8 cellular contexts compared by ENCODE assay signal in the genomic region with DNA sequence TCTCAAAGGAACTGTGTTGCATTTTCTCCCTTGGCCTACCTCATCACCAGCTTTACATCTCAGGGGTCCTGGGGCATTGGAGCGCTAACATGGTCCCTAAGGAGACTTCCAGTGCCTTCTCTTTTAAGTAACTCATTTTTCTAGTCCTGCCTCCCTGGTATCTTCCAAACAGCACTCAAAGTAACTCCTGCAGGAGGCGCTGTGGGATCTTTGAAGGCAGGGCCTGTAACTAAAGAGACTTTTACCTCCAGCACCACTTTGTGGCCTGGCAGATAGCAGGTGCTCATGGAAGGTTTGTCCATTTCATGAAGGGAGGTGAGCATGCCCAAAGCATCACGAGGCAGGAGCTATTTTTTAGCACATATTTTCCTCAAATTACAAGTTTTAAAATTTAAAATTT.
DNase-seq lines count a peak whose midpoint lies in the region; ATAC-seq and TF ChIP-seq lines count a peak whose summit lies in the region.

No MANE protein-coding gene starts in this region.

- intact Hi-C loops in activated T-helper 2 cell treated with anti-CD3 and anti-CD28 coated beads, Interferon-gamma antibody, Interleukin-2, Interleukin-4, amounts not matched to agents 10 μg/mL and 5 μg/mL and 100 μg/mL, durations not matched to agents 14 hours and 24 hours and 36 hours (cut with micrococcal nuclease), result loop anchor here (5.0 kb wide), 1 partner anchor 532 kb away; no protein-coding TSS in a partner anchor
- intact Hi-C loops in right lobe of liver (cut with DNase I), result no loop called here

- no peak overlapping the region for H3K4me3 Mint-ChIP-seq in activated T-helper 2 cell treated with anti-CD3 and anti-CD28 coated beads, Interferon-gamma antibody, Interleukin-2, Interleukin-4, amounts not matched to agents 10 μg/mL and 5 μg/mL and 100 μg/mL, durations not matched to agents 14 hours and 24 hours and 36 hours (ENCODE audit: low read depth)

- H3K36me3 Mint-ChIP-seq in activated T-helper 2 cell treated with anti-CD3 and anti-CD28 coated beads, Interferon-gamma antibody, Interleukin-2, Interleukin-4, amounts not matched to agents 10 μg/mL and 5 μg/mL and 100 μg/mL, durations not matched to agents 14 hours and 24 hours and 36 hours (ENCODE audit: low read depth), result no peaks in the 10 kb centered on the region

- no peaks in the 10 kb centered on the region for H3K36me3 ChIP-seq in right lobe of liver

- ATAC-seq in GM18519 (IDR thresholded peaks at IDR 0.05; ENCODE audit: low FRiP score, unreplicated experiment), result peak; percentile 83
- ATAC-seq in right lobe of liver, result peak; percentile 58 to 83 (median 75)
- no peak for ATAC-seq in HG02981 (IDR thresholded peaks at IDR 0.05; ENCODE audit: unreplicated experiment)
- ATAC-seq in HG03432 (IDR thresholded peaks at IDR 0.05; ENCODE audit: unreplicated experiment), result no peak

- H3K9me3 Mint-ChIP-seq in activated T-helper 2 cell treated with anti-CD3 and anti-CD28 coated beads, Interferon-gamma antibody, Interleukin-2, Interleukin-4, amounts not matched to agents 10 μg/mL and 5 μg/mL and 100 μg/mL, durations not matched to agents 14 hours and 24 hours and 36 hours, result no peaks in the 10 kb centered on the region

- H3K27ac ChIP-seq in right lobe of liver, result no peak overlapping the region

- no peak for TF ChIP-seq POLR2A in right lobe of liver (IDR thresholded peaks at IDR 0.05)

- no peaks in the 10 kb centered on the region for H3K27me3 Mint-ChIP-seq in activated T-helper 2 cell treated with anti-CD3 and anti-CD28 coated beads, Interferon-gamma antibody, Interleukin-2, Interleukin-4, amounts not matched to agents 10 μg/mL and 5 μg/mL and 100 μg/mL, durations not matched to agents 14 hours and 24 hours and 36 hours (ENCODE audit: low read depth)

- H3K4me3 ChIP-seq in right lobe of liver, result no peak overlapping the region

- no peak overlapping the region for H3K27ac Mint-ChIP-seq in activated T-helper 2 cell treated with anti-CD3 and anti-CD28 coated beads, Interferon-gamma antibody, Interleukin-2, Interleukin-4, amounts not matched to agents 10 μg/mL and 5 μg/mL and 100 μg/mL, durations not matched to agents 14 hours and 24 hours and 36 hours

- WGBS in right lobe of liver (ENCODE audit: insufficient coverage, low coverage, low lambda C conversion rate, missing lambda C conversion rate), result 46% methylated on average over 2 of the region's 3 CpGs

- no peaks in the 10 kb centered on the region for H3K4me1 Mint-ChIP-seq in activated T-helper 2 cell treated with anti-CD3 and anti-CD28 coated beads, Interferon-gamma antibody, Interleukin-2, Interleukin-4, amounts not matched to agents 10 μg/mL and 5 μg/mL and 100 μg/mL, durations not matched to agents 14 hours and 24 hours and 36 hours (ENCODE audit: low read depth)

- H3K27me3 ChIP-seq in right lobe of liver, result no peaks in the 10 kb centered on the region

- peak; percentile 69 for DNase-seq in COLO668 (lab: John Stamatoyannopoulos, UW; ENCODE audit: unreplicated experiment)
- peak; percentile 76 for DNase-seq in NAMALWA (ENCODE audit: low spot score)
- DNase-seq in activated T-helper 2 cell treated with anti-CD3 and anti-CD28 coated beads, Interferon-gamma antibody, Interleukin-2, Interleukin-4, amounts not matched to agents 10 μg/mL and 5 μg/mL and 100 μg/mL, durations not matched to agents 14 hours and 24 hours and 36 hours (ENCODE audit: low spot score), result peak; percentile 15
- peak in 2 of 3 donors; percentile 51 to 57 for DNase-seq in right lobe of liver
- DNase-seq in NCI-H187 (lab: John Stamatoyannopoulos, UW), result no peak

- TF ChIP-seq CTCF in right lobe of liver (IDR thresholded peaks at IDR 0.05), result peak; percentile 40 to 52 (median 45)

- H3K9me3 ChIP-seq in right lobe of liver, result no peaks in the 10 kb centered on the region

- no peaks in the 10 kb centered on the region for H3K4me1 ChIP-seq in right lobe of liver

Comparison
In these comparisons a context has a peak if more than half of its experiments do, and no peak if none do; other contexts are left out.
1. DNase-seq: peak in COLO668 (single experiment), NAMALWA (single experiment), activated T-helper 2 cell treated with anti-CD3 and anti-CD28 coated beads, Interferon-gamma antibody, Interleukin-2, Interleukin-4, amounts not matched to agents 10 μg/mL and 5 μg/mL and 100 μg/mL, durations not matched to agents 14 hours and 24 hours and 36 hours (single experiment) and right lobe of liver (2 of 3); none in NCI-H187 (0 of 2).
2. ATAC-seq: peak in GM18519 (single experiment) and right lobe of liver (4 of 4); none in HG02981 (single experiment) and HG03432 (single experiment).